28 cellular contexts compared by ENCODE assay signal in genomic region chr1:54112969-54113368, GRCh38. TPM values are rescaled to one million over a fixed set of nuclear protein-coding genes. Genes with fewer than 3 reads are reported as not detected.
"Had no signal": no experiment of that assay in that cellular context is flagged by ENCODE, and none has a peak within 500 bp of the region (broad histone marks: within the 10 kb centered on the region; RNA-seq: fewer than 3 reads in every experiment).

No MANE protein-coding gene starts in this region.

- H3K27ac ChIP-seq: breast epithelium, RWPE1, SJCRH30, VCaP had no signal

- H3K4me1 ChIP-seq: breast epithelium had no signal

- H3K9me3 ChIP-seq: breast epithelium, SJCRH30, SK-N-SH had no signal

- H3K36me3 ChIP-seq: breast epithelium, SJCRH30 had no signal

- H3K4me3 ChIP-seq: breast epithelium, SJCRH30 had no signal

- H3K4me2 ChIP-seq: SK-N-SH had no signal

- H3K9ac ChIP-seq: SK-N-SH had no signal

- ATAC-seq: activated T-helper 17 cell treated with anti-CD3 and anti-CD28 coated beads, Interleukin-2, amount 50 U/mL, for 72 hours; Panc1 had no signal

- DNase-seq: activated CD4-positive, alpha-beta memory T cell treated with anti-CD3 and anti-CD28 coated beads for 36 hours; activated CD4-positive, alpha-beta T cell treated with anti-CD3 and anti-CD28 coated beads, Interleukin-2, amount 10 ng/mL, durations not matched to agents 7 days and 5 days; activated CD4-positive, CD25-positive, alpha-beta regulatory T cell; activated CD8-positive, alpha-beta memory T cell treated with anti-CD3 and anti-CD28 coated beads for 24 hours; activated naive CD4-positive, alpha-beta T cell treated with anti-CD3 and anti-CD28 coated beads, Interleukin-2, amount 50 U/mL, for 16 hours; activated T-cell treated with anti-CD3 and anti-CD28 coated beads, Interleukin-2, amount 50 U/mL, for 48 hours; aorta; Kasumi-1; NCI-H146; NCI-H187 treated with DMSO at 0.1 percent for 48 hours; NCI-H2081 treated with DMSO at 0.1 percent for 48 hours; NCI-H2171 treated with DMSO at 0.1 percent for 48 hours; NCI-H226; NCI-H526; NCI-H774; NK-92 treated with Interleukin-12 subunit alpha and Interleukin-12 subunit beta, amount 100 ng/mL, for 24 hours; OCI-M1; Right ventricle myocardium superior; SJCRH30; SK-N-SH; T-helper 1 cell had no signal

- H3K27me3 ChIP-seq: breast epithelium, SJCRH30 had no signal

RNA-seq across cellular contexts. Expression of gene CDCP2, which starts 39.8 kb away (rescaled TPM):
- total RNA-seq: activated CD4-positive, alpha-beta memory T cell treated with anti-CD3 and anti-CD28 coated beads for 36 hours; activated CD4-positive, alpha-beta T cell treated with anti-CD3 and anti-CD28 coated beads, Interleukin-2, amount 10 ng/mL, durations not matched to agents 7 days and 5 days; NCI-H460; Right ventricle myocardium superior; SJCRH30; T-helper 2 cell treated with Interferon-gamma antibody and Interleukin-4, amounts not matched to agents 100 ng/mL and 5 ng/mL, for 36 hours had no signal
- polyA plus RNA-seq: aorta, SK-N-SH had no signal
